ENCODE assay signal across 8 cellular contexts in the genomic region with DNA sequence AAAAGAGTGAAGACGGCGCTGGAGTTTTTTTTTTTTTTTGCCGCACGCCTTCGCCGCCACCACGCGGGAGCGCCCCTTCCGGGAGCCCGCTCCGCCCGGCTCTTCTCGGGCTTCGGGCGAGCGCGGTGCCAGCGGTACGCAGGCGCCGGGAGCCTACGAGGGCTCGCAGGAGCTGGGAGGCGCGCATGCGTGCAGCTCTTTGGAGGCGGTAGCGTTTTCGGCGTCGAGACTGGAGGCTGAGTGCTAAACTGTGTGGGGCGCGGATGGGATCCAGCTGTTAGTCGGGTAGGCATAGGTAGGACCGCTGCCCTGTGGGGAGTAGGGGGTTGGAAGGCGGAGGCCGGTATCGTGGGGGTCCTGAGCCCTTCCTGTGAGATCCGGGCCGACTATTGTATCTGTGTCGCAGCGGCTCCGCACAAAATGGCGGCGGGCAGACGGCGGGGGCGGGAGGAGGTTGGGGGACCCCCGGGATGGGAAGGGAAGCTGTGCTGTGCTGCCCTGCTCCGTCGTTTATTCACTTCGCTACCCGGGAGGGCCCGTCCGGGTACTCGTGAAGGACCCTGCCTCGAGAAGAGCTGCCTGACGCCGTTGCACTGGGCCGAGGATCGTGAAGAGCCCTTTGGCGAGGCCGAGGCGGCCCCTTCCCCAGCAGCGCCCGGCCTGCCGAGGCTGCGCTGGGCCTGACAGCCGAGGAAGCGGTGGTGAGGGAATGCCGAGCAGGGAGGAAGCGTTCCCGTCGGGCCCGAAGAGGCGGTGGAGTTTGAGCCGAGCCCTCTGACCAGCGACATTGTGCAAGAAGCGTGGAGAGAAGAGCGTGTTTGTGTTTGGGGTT. TPM values are rescaled to one million over a fixed set of nuclear protein-coding genes. Genes with fewer than 3 reads are reported as not detected.
DNase-seq lines count a peak whose midpoint lies in the region; ATAC-seq, FAIRE-seq and TF ChIP-seq lines count a peak whose summit lies in the region.

A gene with protein sequence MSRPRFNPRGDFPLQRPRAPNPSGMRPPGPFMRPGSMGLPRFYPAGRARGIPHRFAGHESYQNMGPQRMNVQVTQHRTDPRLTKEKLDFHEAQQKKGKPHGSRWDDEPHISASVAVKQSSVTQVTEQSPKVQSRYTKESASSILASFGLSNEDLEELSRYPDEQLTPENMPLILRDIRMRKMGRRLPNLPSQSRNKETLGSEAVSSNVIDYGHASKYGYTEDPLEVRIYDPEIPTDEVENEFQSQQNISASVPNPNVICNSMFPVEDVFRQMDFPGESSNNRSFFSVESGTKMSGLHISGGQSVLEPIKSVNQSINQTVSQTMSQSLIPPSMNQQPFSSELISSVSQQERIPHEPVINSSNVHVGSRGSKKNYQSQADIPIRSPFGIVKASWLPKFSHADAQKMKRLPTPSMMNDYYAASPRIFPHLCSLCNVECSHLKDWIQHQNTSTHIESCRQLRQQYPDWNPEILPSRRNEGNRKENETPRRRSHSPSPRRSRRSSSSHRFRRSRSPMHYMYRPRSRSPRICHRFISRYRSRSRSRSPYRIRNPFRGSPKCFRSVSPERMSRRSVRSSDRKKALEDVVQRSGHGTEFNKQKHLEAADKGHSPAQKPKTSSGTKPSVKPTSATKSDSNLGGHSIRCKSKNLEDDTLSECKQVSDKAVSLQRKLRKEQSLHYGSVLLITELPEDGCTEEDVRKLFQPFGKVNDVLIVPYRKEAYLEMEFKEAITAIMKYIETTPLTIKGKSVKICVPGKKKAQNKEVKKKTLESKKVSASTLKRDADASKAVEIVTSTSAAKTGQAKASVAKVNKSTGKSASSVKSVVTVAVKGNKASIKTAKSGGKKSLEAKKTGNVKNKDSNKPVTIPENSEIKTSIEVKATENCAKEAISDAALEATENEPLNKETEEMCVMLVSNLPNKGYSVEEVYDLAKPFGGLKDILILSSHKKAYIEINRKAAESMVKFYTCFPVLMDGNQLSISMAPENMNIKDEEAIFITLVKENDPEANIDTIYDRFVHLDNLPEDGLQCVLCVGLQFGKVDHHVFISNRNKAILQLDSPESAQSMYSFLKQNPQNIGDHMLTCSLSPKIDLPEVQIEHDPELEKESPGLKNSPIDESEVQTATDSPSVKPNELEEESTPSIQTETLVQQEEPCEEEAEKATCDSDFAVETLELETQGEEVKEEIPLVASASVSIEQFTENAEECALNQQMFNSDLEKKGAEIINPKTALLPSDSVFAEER (N-terminal part only) (plus strand): TSS at position 202 of the 832 bp plus-strand sequence. CDS start 17,173 bp downstream, outside the sequence.

- H3K9ac ChIP-seq in NT2/D1 (ENCODE audit: insufficient read length, low read depth) = peak within 1 kb of the TSS; percentile 96

- in situ Hi-C loops in Caki2 (cut with HindIII; ENCODE audit: low pct_unique_long_range_greater_than_20kb, low sequenced_read_pairs) (no loop called here), endometrial microvascular endothelial cells (cut with HindIII; ENCODE audit: inconsistent ontology term, low pct_unique_long_range_greater_than_20kb, low sequenced_read_pairs) (no loop called here)

- H3K4me3 ChIP-seq in NT2/D1 (ENCODE audit: insufficient read length, low read depth) = peak within 1 kb of the TSS; percentile 89

- peak; percentile 91 for ATAC-seq in GM21367 (IDR thresholded peaks at IDR 0.05; ENCODE audit: unreplicated experiment)

- no peaks in the 10 kb centered on the region for H3K9me3 Mint-ChIP-seq in mesothelial cell of epicardium

- H3K4me1 ChIP-seq in NT2/D1 (ENCODE audit: insufficient read depth, insufficient read length) = no peaks in the 10 kb centered on the region

- H3K4me3 Mint-ChIP-seq in mesothelial cell of epicardium = peak within 1 kb of the TSS; percentile 100

- peaks cover 2% of the 10 kb centered on the region for H3K27me3 Mint-ChIP-seq in mesothelial cell of epicardium (ENCODE audit: low read depth)

- peak; percentile 28 for FAIRE-seq in HTR-8/SVneo (lab: Jason Lieb, UNC)

- peak within 1 kb of the TSS; percentile 100 for H3K27ac Mint-ChIP-seq in mesothelial cell of epicardium

- no peaks in the 10 kb centered on the region for H3K27me3 ChIP-seq in NT2/D1 (ENCODE audit: insufficient read depth, insufficient read length)

- peaks cover 3% of the 10 kb centered on the region for H3K36me3 Mint-ChIP-seq in mesothelial cell of epicardium

- no peaks in the 10 kb centered on the region for H3K9me3 ChIP-seq in NT2/D1 (ENCODE audit: insufficient read depth, low read length)

- H3K36me3 ChIP-seq in NT2/D1 (ENCODE audit: insufficient read depth, insufficient read length, low read length) = peaks cover 22% of the 10 kb centered on the region

- H3K4me1 Mint-ChIP-seq in mesothelial cell of epicardium = peaks cover 22% of the 10 kb centered on the region

- DNase-seq in Caki2 (ENCODE audit: low read depth) (peak; percentile 96), HTR-8/SVneo (ENCODE audit: insufficient read length, low spot score) (peak; percentile 98), NT2/D1 (ENCODE audit: low read depth, low spot score) (peak; percentile 90), mesothelial cell of epicardium (ENCODE audit: low spot score in 2 of 2, unreplicated experiment in 2 of 2) (peak; percentile 95)
- DNase-seq in activated CD8-positive, alpha-beta memory T cell treated with anti-CD3 and anti-CD28 coated beads, Interleukin-2, amount 50 U/mL, for 1 hour (ENCODE audit: extremely low read depth) = peak; percentile 80
- peak; percentile 85 to 86 for DNase-seq in stimulated activated CD8-positive, alpha-beta memory T cell treated with anti-CD3 and anti-CD28 coated beads, Interleukin-15, amount 100 ng/mL, for 48 hours (ENCODE audit: low read depth in 2 of 2)

- TF ChIP-seq CTCF in mesothelial cell of epicardium (IDR thresholded peaks at IDR 0.05; ENCODE audit: unreplicated experiment) = peak; percentile 76

RNA-seq across cellular contexts. Expression of the gene that starts here (rescaled TPM):
- 38.5 and 67.0 TPM in 2 replicates for total RNA-seq in Caki2 (2014; rRNA removed; shearing (Covaris generic); ENCODE audit: low replicate concordance)
- total RNA-seq in endometrial microvascular endothelial cells (ENCODE audit: inconsistent ontology term) (88.4 TPM), mesothelial cell of epicardium (207 to 211 TPM (median 208 TPM) in 3 replicates)

Comparison
In these comparisons a context has a peak if more than half of its experiments do, and no peak if none do; other contexts are left out.
1. Peak in every context shown above with its lines: DNase-seq, ATAC-seq and H3K4me3 ChIP-seq.